In the genomic region with DNA sequence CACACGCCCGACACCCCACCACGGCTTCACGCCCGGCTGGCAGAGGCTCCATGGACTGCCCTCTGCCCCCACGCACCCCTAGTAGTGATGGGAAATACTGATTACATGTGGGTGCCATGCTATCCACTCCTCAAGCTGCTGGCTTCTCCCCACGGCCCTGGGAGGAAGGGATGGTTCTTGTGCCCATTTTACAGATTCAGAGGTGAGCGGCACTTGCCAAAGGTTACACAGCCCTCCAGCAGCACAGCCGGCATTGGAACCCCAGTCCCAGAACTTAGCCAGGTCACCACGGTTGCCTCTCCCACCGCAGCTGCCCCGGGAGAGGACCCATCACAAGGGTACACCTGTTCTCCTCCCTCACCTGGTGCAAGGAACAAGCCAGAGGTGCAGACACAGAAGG, we compare ENCODE assay signal across 1 cellular context.
TF ChIP-seq lines count a peak whose summit lies in the region.

No MANE protein-coding gene starts in this region.

TF ChIP-seq in WTC11, 78 proteins besides CTCF, POLR2A, EP300 and RAD21 (continued from another document):
- TF ChIP-seq, protein P1, sequence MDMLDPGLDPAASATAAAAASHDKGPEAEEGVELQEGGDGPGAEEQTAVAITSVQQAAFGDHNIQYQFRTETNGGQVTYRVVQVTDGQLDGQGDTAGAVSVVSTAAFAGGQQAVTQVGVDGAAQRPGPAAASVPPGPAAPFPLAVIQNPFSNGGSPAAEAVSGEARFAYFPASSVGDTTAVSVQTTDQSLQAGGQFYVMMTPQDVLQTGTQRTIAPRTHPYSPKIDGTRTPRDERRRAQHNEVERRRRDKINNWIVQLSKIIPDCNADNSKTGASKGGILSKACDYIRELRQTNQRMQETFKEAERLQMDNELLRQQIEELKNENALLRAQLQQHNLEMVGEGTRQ (CRISPR knock-in tag; IDR thresholded peaks at IDR 0.05): no peak
- TF ChIP-seq ESRRA (CRISPR knock-in tag; IDR thresholded peaks at IDR 0.05; ENCODE audit: borderline replicate concordance): no peak
- TF ChIP-seq, protein P2, sequence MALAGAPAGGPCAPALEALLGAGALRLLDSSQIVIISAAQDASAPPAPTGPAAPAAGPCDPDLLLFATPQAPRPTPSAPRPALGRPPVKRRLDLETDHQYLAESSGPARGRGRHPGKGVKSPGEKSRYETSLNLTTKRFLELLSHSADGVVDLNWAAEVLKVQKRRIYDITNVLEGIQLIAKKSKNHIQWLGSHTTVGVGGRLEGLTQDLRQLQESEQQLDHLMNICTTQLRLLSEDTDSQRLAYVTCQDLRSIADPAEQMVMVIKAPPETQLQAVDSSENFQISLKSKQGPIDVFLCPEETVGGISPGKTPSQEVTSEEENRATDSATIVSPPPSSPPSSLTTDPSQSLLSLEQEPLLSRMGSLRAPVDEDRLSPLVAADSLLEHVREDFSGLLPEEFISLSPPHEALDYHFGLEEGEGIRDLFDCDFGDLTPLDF (CRISPR knock-in tag; IDR thresholded peaks at IDR 0.05): no peak
